Comparison of ENCODE assay signal across 1 cellular context in genomic region chr1:214393086-214393485, GRCh38.
TF ChIP-seq lines count a peak whose summit lies in the region.

No MANE protein-coding gene starts in this region.

TF ChIP-seq in IMR-90, 13 proteins besides CTCF, POLR2A, EP300 and RAD21 (continued from another document):
- TF ChIP-seq SMC3 (IDR thresholded peaks at IDR 0.05; ENCODE audit: low read depth, low read length) (no peak), MAFK (IDR thresholded peaks at IDR 0.05; ENCODE audit: low read depth, low read length) (no peak), CEBPB (IDR thresholded peaks at IDR 0.05; ENCODE audit: low read depth, low read length) (no peak), NFE2L2 (IDR thresholded peaks at IDR 0.05; ENCODE audit: low read depth, low read length) (no peak), FOS (IDR thresholded peaks at IDR 0.05; ENCODE audit: low read depth, low read length) (no peak), RCOR1 (IDR thresholded peaks at IDR 0.05; ENCODE audit: insufficient replicate concordance, low read length) (no peak), RFX5 (IDR thresholded peaks at IDR 0.05; ENCODE audit: low read depth, low read length) (no peak), MXI1 (IDR thresholded peaks at IDR 0.05; ENCODE audit: borderline replicate concordance, low read depth, low read length) (no peak), MAZ (IDR thresholded peaks at IDR 0.05; ENCODE audit: borderline replicate concordance, low read depth, low read length) (no peak)
- TF ChIP-seq, protein P1, sequence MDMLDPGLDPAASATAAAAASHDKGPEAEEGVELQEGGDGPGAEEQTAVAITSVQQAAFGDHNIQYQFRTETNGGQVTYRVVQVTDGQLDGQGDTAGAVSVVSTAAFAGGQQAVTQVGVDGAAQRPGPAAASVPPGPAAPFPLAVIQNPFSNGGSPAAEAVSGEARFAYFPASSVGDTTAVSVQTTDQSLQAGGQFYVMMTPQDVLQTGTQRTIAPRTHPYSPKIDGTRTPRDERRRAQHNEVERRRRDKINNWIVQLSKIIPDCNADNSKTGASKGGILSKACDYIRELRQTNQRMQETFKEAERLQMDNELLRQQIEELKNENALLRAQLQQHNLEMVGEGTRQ (IDR thresholded peaks at IDR 0.05; ENCODE audit: low read depth, low read length) = no peak
